32 cellular contexts compared by ENCODE assay signal in genomic region chr5:30337084-30337573, GRCh38.
"Had no signal": no experiment of that assay in that cellular context is flagged by ENCODE, and none has a peak within 500 bp of the region (broad histone marks: within the 10 kb centered on the region; RNA-seq: fewer than 3 reads in every experiment).

No MANE protein-coding gene starts in this region.

- FAIRE-seq: islet of Langerhans, urothelium cell line had no signal

- H3K4me3 Mint-ChIP-seq: immature natural killer cell; mesothelial cell of epicardium; naive B cell; natural killer cell; nephron progenitor cell; neural progenitor cell; stimulated activated naive B cell treated with anti-CD40 and anti-IgM and Interleukin-4, amounts not matched to agents 10 μg/mL and 1 μg/mL and 100 μg/mL, for 72 hours had no signal

- H3K9me3 Mint-ChIP-seq: nephron progenitor cell had no signal

- H3K4me1 ChIP-seq: left lung, lower lobe of right lung, neural progenitor cell, right atrium auricular region, stomach, testis, thyroid gland, upper lobe of right lung had no signal

- H3K27me3 Mint-ChIP-seq: naive B cell; progenitor cell of endocrine pancreas; stimulated activated naive B cell treated with anti-CD40 and anti-IgM and Interleukin-4, amounts not matched to agents 10 μg/mL and 1 μg/mL and 100 μg/mL, for 72 hours had no signal

- H3K9me3 ChIP-seq: lower lobe of right lung, neutrophil, ovary, right atrium auricular region, testis, thyroid gland, upper lobe of right lung had no signal

- DNase-seq: hypothalamus; immature natural killer cell; kidney; left colon; left lung; lower lobe of right lung; mesendoderm; naive B cell; natural killer cell; nephron progenitor cell; occipital lobe; ovary; stimulated activated CD4-positive, alpha-beta T cell treated with anti-CD3 and anti-CD28 coated beads, Interleukin-12 subunit alpha, Interleukin-12 subunit beta, amount 100 ng/mL, for 4 hours; stimulated activated CD4-positive, alpha-beta T cell treated with anti-CD3 and anti-CD28 coated beads, Interleukin-15, amount 100 ng/mL, for 24 hours; stimulated activated CD4-positive, alpha-beta T cell treated with anti-CD3 and anti-CD28 coated beads, Interleukin-2, amount 100 ng/mL, for 24 hours; stimulated activated CD4-positive, alpha-beta T cell treated with anti-CD3 and anti-CD28 coated beads, Interleukin-4, amount 100 ng/mL, for 1 hour; stimulated activated naive B cell treated with anti-CD40 and anti-IgM and Interleukin-4, amounts not matched to agents 10 μg/mL and 1 μg/mL and 100 μg/mL, for 72 hours; stimulated activated naive CD8-positive, alpha-beta T cell treated with anti-CD3 and anti-CD28 coated beads, Interleukin-15, Interleukin-2, amounts not matched to agents 100 U/mL and 50 U/mL, for 24 hours; stomach; testis; thyroid gland; trophoblast cell; upper lobe of right lung had no signal

- H3K4me3 ChIP-seq: left lung, lower lobe of right lung, neural progenitor cell, ovary, right atrium auricular region, skin epidermis, stomach, testis, thyroid gland, upper lobe of right lung had no signal

- H3K4me1 Mint-ChIP-seq: immature natural killer cell; mesothelial cell of epicardium; naive B cell; natural killer cell; nephron progenitor cell; neural progenitor cell; stimulated activated naive B cell treated with anti-CD40 and anti-IgM and Interleukin-4, amounts not matched to agents 10 μg/mL and 1 μg/mL and 100 μg/mL, for 72 hours had no signal

- H3K9ac ChIP-seq: neural progenitor cell had no signal

- H3K36me3 Mint-ChIP-seq: immature natural killer cell; mesothelial cell of epicardium; naive B cell; neural progenitor cell; stimulated activated naive B cell treated with anti-CD40 and anti-IgM and Interleukin-4, amounts not matched to agents 10 μg/mL and 1 μg/mL and 100 μg/mL, for 72 hours had no signal

- H3K27ac ChIP-seq: left lung, lower lobe of right lung, neural progenitor cell, neutrophil, ovary, right atrium auricular region, skin epidermis, stomach, testis, thyroid gland, upper lobe of right lung had no signal

- ATAC-seq: left colon; left lung; lower lobe of right lung; natural killer cell; sciatic nerve; stimulated activated naive B cell treated with anti-CD40 and anti-IgM and Interleukin-4, amounts not matched to agents 10 μg/mL and 1 μg/mL and 100 μg/mL, for 72 hours; stimulated activated naive CD8-positive, alpha-beta T cell treated with anti-CD3 and anti-CD28 coated beads, Interleukin-15, Interleukin-2, amounts not matched to agents 100 U/mL and 50 U/mL, for 24 hours; upper lobe of right lung had no signal

- H2AFZ ChIP-seq: neural progenitor cell had no signal

- H3K27me3 ChIP-seq: left lung, neural progenitor cell, neutrophil, ovary, right atrium auricular region, stomach, testis, thyroid gland, upper lobe of right lung had no signal

- H3K36me3 ChIP-seq: left lung, lower lobe of right lung, neural progenitor cell, neutrophil, ovary, right atrium auricular region, stomach, thyroid gland, upper lobe of right lung had no signal

- H3K27ac Mint-ChIP-seq: immature natural killer cell; mesothelial cell of epicardium; naive B cell; natural killer cell; nephron progenitor cell; neural progenitor cell; progenitor cell of endocrine pancreas; stimulated activated naive B cell treated with anti-CD40 and anti-IgM and Interleukin-4, amounts not matched to agents 10 μg/mL and 1 μg/mL and 100 μg/mL, for 72 hours had no signal

- H3K4me2 ChIP-seq: neural progenitor cell had no signal
